33 cellular contexts compared by ENCODE assay signal in genomic region chr3:82355228-82355627, GRCh38.
"Had no signal": no experiment of that assay in that cellular context is flagged by ENCODE, and none has a peak within 500 bp of the region (broad histone marks: within the 10 kb centered on the region; RNA-seq: fewer than 3 reads in every experiment).

No MANE protein-coding gene starts in this region.

- H3K4me3 ChIP-seq: cardiac muscle cell, MG63, Peyer's patch had no signal

- H3K9me3 Mint-ChIP-seq: activated CD4-positive, alpha-beta T cell treated with anti-CD3 and anti-CD28 coated beads, Interleukin-2, amount 10 ng/mL, durations not matched to agents 24 days and 14 days; activated naive CD8-positive, alpha-beta T cell treated with anti-CD3 and anti-CD28 coated beads for 36 hours had no signal

- DNase-seq: activated CD4-positive, alpha-beta T cell treated with anti-CD3 and anti-CD28 coated beads, Interleukin-2, amount 10 ng/mL, durations not matched to agents 24 days and 14 days; activated CD4-positive, alpha-beta T cell treated with anti-CD3 and anti-CD28 coated beads, Interleukin-2, amount 50 U/mL, for 4 hours; activated CD8-positive, alpha-beta T cell treated with anti-CD3 and anti-CD28 coated beads for 36 hours; activated effector memory CD4-positive, alpha-beta T cell treated with anti-CD3 and anti-CD28 coated beads, Interleukin-2, amount 50 U/mL, for 16 hours; activated naive CD4-positive, alpha-beta T cell; activated naive CD4-positive, alpha-beta T cell treated with anti-CD3 and anti-CD28 coated beads, Interleukin-2, amount 50 U/mL, for 16 hours; activated naive CD8-positive, alpha-beta T cell treated with anti-CD3 and anti-CD28 coated beads for 36 hours; activated T-cell treated with anti-CD3 and anti-CD28 coated beads, Interleukin-2, amount 50 U/mL, for 1 hour; activated T-cell treated with anti-CD3 and anti-CD28 coated beads, Interleukin-2, amount 50 U/mL, for 72 hours; amniotic stem cell; aorta; Kasumi-1; KG1; MG63; NCI-H1048; NCI-H1105 treated with DMSO at 0.1 percent for 48 hours; NCI-H1436; NCI-H1694 treated with DMSO at 0.1 percent for 48 hours; NCI-H2029 treated with DMSO at 0.1 percent for 48 hours; NCI-H2107; NCI-H2171; NCI-H510A; NCI-H526; NCI-H748 treated with DMSO at 0.1 percent for 48 hours; NK-92 treated with Interleukin-12 subunit alpha and Interleukin-12 subunit beta, amount 100 ng/mL, for 24 hours; PC-3; Peyer's patch; RPMI8226; SHP77 treated with DMSO at 0.1 percent for 48 hours; T1000; WERI-Rb-1 had no signal

- H3K36me3 Mint-ChIP-seq: activated naive CD8-positive, alpha-beta T cell treated with anti-CD3 and anti-CD28 coated beads for 36 hours had no signal

- H3K4me1 ChIP-seq: Peyer's patch had no signal

- H3K4me1 Mint-ChIP-seq: activated CD4-positive, alpha-beta T cell treated with anti-CD3 and anti-CD28 coated beads, Interleukin-2, amount 10 ng/mL, durations not matched to agents 24 days and 14 days; activated naive CD8-positive, alpha-beta T cell treated with anti-CD3 and anti-CD28 coated beads for 36 hours; activated T-helper 17 cell treated with anti-CD3 and anti-CD28 coated beads, Interleukin-2, amount 50 U/mL, for 72 hours had no signal

- ATAC-seq: activated CD8-positive, alpha-beta T cell treated with anti-CD3 and anti-CD28 coated beads for 36 hours; activated T-cell treated with anti-CD3 and anti-CD28 coated beads, Interleukin-2, amount 50 U/mL, for 72 hours; activated T-helper 17 cell treated with anti-CD3 and anti-CD28 coated beads, Interleukin-2, amount 50 U/mL, for 72 hours; PC-3 had no signal

- H3K27me3 ChIP-seq: cardiac muscle cell, MG63, Peyer's patch had no signal

- H3K4me3 Mint-ChIP-seq: activated CD4-positive, alpha-beta T cell treated with anti-CD3 and anti-CD28 coated beads, Interleukin-2, amount 10 ng/mL, durations not matched to agents 24 days and 14 days; activated CD8-positive, alpha-beta T cell treated with anti-CD3 and anti-CD28 coated beads for 36 hours; activated naive CD8-positive, alpha-beta T cell treated with anti-CD3 and anti-CD28 coated beads for 36 hours; activated T-cell treated with anti-CD3 and anti-CD28 coated beads, Interleukin-2, amount 50 U/mL, for 72 hours; activated T-helper 17 cell treated with anti-CD3 and anti-CD28 coated beads, Interleukin-2, amount 50 U/mL, for 72 hours had no signal

- H3K9me3 ChIP-seq: MG63, Peyer's patch had no signal

- H3K27ac ChIP-seq: cardiac muscle cell, Peyer's patch, WERI-Rb-1 had no signal

- H3K27me3 Mint-ChIP-seq: activated CD4-positive, alpha-beta T cell treated with anti-CD3 and anti-CD28 coated beads, Interleukin-2, amount 10 ng/mL, durations not matched to agents 24 days and 14 days; activated CD8-positive, alpha-beta T cell treated with anti-CD3 and anti-CD28 coated beads for 36 hours; activated naive CD8-positive, alpha-beta T cell treated with anti-CD3 and anti-CD28 coated beads for 36 hours; activated T-helper 17 cell treated with anti-CD3 and anti-CD28 coated beads, Interleukin-2, amount 50 U/mL, for 72 hours had no signal

- H3K27ac Mint-ChIP-seq: activated CD4-positive, alpha-beta T cell treated with anti-CD3 and anti-CD28 coated beads, Interleukin-2, amount 10 ng/mL, durations not matched to agents 24 days and 14 days; activated CD8-positive, alpha-beta T cell treated with anti-CD3 and anti-CD28 coated beads for 36 hours; activated naive CD8-positive, alpha-beta T cell treated with anti-CD3 and anti-CD28 coated beads for 36 hours; activated T-cell treated with anti-CD3 and anti-CD28 coated beads, Interleukin-2, amount 50 U/mL, for 72 hours; activated T-helper 17 cell treated with anti-CD3 and anti-CD28 coated beads, Interleukin-2, amount 50 U/mL, for 72 hours had no signal

- H3K36me3 ChIP-seq: cardiac muscle cell, MG63, Peyer's patch, WERI-Rb-1 had no signal
